ENCODE assay signal across 10 cellular contexts in the genomic region with DNA sequence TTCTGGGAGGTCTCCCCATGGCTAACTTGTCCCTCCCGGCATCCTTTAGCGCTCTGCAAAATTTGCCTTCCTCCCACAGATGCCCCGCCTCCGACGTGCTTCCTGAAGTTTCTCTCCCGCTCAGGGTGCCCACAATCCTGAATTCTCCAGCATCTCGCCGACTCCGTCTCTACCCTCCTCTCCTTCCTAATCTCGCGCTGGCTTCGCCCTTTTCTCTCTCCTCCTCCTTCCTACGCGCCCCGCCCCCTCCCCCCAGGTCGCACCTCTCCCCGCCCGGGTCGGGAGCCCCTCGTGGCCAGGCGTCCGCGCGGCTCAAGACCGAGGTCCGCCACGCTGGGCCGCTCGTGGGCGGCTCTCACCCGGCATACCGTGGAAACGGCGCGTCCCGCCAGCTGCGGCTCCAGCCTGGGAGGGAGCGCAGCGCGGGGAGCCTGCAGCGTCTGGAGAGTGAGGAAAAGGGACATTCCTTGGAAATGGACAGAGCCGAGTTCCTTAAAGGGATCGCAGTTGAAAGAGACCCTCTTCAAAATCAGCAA. TPM values are rescaled to one million over a fixed set of nuclear protein-coding genes. Genes with fewer than 3 reads are reported as not detected.
A peak's percentile ranks its signal among the peaks of the same experiment; 100 is the strongest.
DNase-seq lines count a peak whose midpoint lies in the region; ATAC-seq and TF ChIP-seq lines count a peak whose summit lies in the region.
"Had no signal": no experiment of that assay in that cellular context is flagged by ENCODE, and none has a peak within 500 bp of the region (broad histone marks: within the 10 kb centered on the region; RNA-seq: fewer than 3 reads in every experiment).

No MANE protein-coding gene starts in this region.

- DNase-seq in GM23338 (ENCODE audit: low spot score) (peak; percentile 95), WERI-Rb-1 (peak; percentile 70), HEK293T (ENCODE audit: extremely low spot score) (no peak)
- no peak for DNase-seq in stimulated activated naive CD4-positive, alpha-beta T cell (lab: John Stamatoyannopoulos, UW)
- DNase-seq: anterior cingulate cortex, transverse colon had no signal

- peak overlapping the region; percentile 98 for H2AFZ ChIP-seq in GM23338

- H3K27ac Mint-ChIP-seq in GM23338 = peak overlapping the region; percentile 61; the same call in 1 of the 2 replicates

- TF ChIP-seq CTCF in GM23338 (conservative IDR thresholded peaks at IDR 0.05; ENCODE audit: low read depth in 2 of 2) (no peak), WERI-Rb-1 (IDR thresholded peaks at IDR 0.05; ENCODE audit: low read depth, low read length) (0 out of 2 replicates have a peak, but pooled peaks have one; percentile 15)

- H4K20me1 ChIP-seq in GM23338 (replicated peaks; ENCODE audit: insufficient read depth) = no peaks in the 10 kb centered on the region; the same call in none of the 2 replicates

- H3K9me2 ChIP-seq in GM23338 (ENCODE audit: insufficient read depth) = no peaks in the 10 kb centered on the region

- H3K79me2 ChIP-seq in GM23338 (replicated peaks; ENCODE audit: insufficient read depth) = no peaks in the 10 kb centered on the region

- peaks cover 8% of the 10 kb centered on the region; the same call in 2 of the 3 replicates for H3K9me3 Mint-ChIP-seq in GM23338

- ATAC-seq in GM23338 (peak; percentile 26), GM18520 (IDR thresholded peaks at IDR 0.05; ENCODE audit: unreplicated experiment) (no peak)

- peaks cover 25% of the 10 kb centered on the region for H3F3A ChIP-seq in GM23338 (replicated peaks; ENCODE audit: low read depth)

- H3K9me3 ChIP-seq in WERI-Rb-1 (ENCODE audit: severe bottlenecking) (no peaks in the 10 kb centered on the region), iPS-18a (ENCODE audit: control insufficient read depth, low read depth, low read length) (no peaks in the 10 kb centered on the region), skeletal muscle tissue (ENCODE audit: control insufficient read depth in 3 of 3, low read length in 3 of 3) (no peaks in the 10 kb centered on the region)
- H3K9me3 ChIP-seq: neutrophil, transverse colon had no signal

- peak overlapping the region; percentile 95 for H3K4me3 ChIP-seq in GM23338
- peak overlapping the region; percentile 49 for H3K4me3 ChIP-seq in WERI-Rb-1 (ENCODE audit: low read depth, low read length)
- peak overlapping the region; percentile 84 for H3K4me3 ChIP-seq in iPS-18a (ENCODE audit: low read length)
- H3K4me3 ChIP-seq in skeletal muscle tissue (ENCODE audit: low read length in 3 of 3) = peak overlapping the region; percentile 30 to 41 (median 35)

- peaks cover 55% of the 10 kb centered on the region for H3K4me1 Mint-ChIP-seq in GM23338

- peaks cover 75% of the 10 kb centered on the region for H3K27me3 Mint-ChIP-seq in GM23338 (ENCODE audit: insufficient read depth, low read depth, poor library complexity)

- CTCF ChIA-PET in HEK293T (lab: Yijun Ruan, JAX) = no interaction called here

- H3K27ac ChIP-seq in GM23338 (ENCODE audit: low read depth) (peak overlapping the region; percentile 79), WERI-Rb-1 (no peak overlapping the region), iPS-18a (ENCODE audit: low read length) (no peak overlapping the region), skeletal muscle tissue (ENCODE audit: low read depth, low read length) (no peak overlapping the region)
- H3K27ac ChIP-seq: neutrophil, transverse colon had no signal

- H3K36me3 ChIP-seq in GM23338 (ENCODE audit: insufficient read depth) (no peaks in the 10 kb centered on the region), WERI-Rb-1 (no peaks in the 10 kb centered on the region), iPS-18a (ENCODE audit: control insufficient read depth, low read depth, low read length) (no peaks in the 10 kb centered on the region), skeletal muscle tissue (ENCODE audit: control insufficient read depth in 3 of 3, insufficient read depth in 3 of 3, low read length in 3 of 3) (no peaks in the 10 kb centered on the region)
- H3K36me3 ChIP-seq: neutrophil, transverse colon had no signal

- H3K4me3 Mint-ChIP-seq in GM23338 = peak overlapping the region; percentile 83

- H3K4me1 ChIP-seq in GM23338 (ENCODE audit: insufficient read depth) (peaks cover 55% of the 10 kb centered on the region), iPS-18a (ENCODE audit: control insufficient read depth, low read depth, low read length) (peaks cover 26% of the 10 kb centered on the region), skeletal muscle tissue (ENCODE audit: control insufficient read depth in 3 of 3, insufficient read depth in 3 of 3, low read length in 3 of 3) (peaks cover 0 to 13% (median 8%) of the 10 kb centered on the region in 3 donors)

- H3K27me3 ChIP-seq in GM23338 (ENCODE audit: insufficient read depth) (peaks cover 85% of the 10 kb centered on the region), WERI-Rb-1 (ENCODE audit: insufficient read depth, low read depth, severe bottlenecking) (peaks cover 64% of the 10 kb centered on the region), iPS-18a (ENCODE audit: control insufficient read depth, insufficient read depth, low read length) (peaks cover 72% of the 10 kb centered on the region), skeletal muscle tissue (ENCODE audit: control insufficient read depth in 3 of 3, insufficient read depth in 3 of 3, low read length in 3 of 3) (peaks cover 73 to 78% (median 74%) of the 10 kb centered on the region in 3 donors)

- H3K9ac ChIP-seq in iPS-18a (ENCODE audit: low read length) = peak overlapping the region; percentile 68
- H3K9ac ChIP-seq in skeletal muscle tissue (ENCODE audit: low read depth in 1 of 3, low read length in 3 of 3) = peak overlapping the region in 1 of 3 donors; percentile 8

- POLR2A ChIA-PET in HEK293T (lab: Yijun Ruan, JAX) = no interaction called here

- peaks cover 7% of the 10 kb centered on the region; the same call in 2 of the 3 replicates for H3K36me3 Mint-ChIP-seq in GM23338 (ENCODE audit: low read depth)

- H3K4me2 ChIP-seq in GM23338 = peak overlapping the region; percentile 72

TF ChIP-seq in GM23338, 12 proteins besides CTCF, POLR2A, EP300 and RAD21:
- TF ChIP-seq, protein P1, sequence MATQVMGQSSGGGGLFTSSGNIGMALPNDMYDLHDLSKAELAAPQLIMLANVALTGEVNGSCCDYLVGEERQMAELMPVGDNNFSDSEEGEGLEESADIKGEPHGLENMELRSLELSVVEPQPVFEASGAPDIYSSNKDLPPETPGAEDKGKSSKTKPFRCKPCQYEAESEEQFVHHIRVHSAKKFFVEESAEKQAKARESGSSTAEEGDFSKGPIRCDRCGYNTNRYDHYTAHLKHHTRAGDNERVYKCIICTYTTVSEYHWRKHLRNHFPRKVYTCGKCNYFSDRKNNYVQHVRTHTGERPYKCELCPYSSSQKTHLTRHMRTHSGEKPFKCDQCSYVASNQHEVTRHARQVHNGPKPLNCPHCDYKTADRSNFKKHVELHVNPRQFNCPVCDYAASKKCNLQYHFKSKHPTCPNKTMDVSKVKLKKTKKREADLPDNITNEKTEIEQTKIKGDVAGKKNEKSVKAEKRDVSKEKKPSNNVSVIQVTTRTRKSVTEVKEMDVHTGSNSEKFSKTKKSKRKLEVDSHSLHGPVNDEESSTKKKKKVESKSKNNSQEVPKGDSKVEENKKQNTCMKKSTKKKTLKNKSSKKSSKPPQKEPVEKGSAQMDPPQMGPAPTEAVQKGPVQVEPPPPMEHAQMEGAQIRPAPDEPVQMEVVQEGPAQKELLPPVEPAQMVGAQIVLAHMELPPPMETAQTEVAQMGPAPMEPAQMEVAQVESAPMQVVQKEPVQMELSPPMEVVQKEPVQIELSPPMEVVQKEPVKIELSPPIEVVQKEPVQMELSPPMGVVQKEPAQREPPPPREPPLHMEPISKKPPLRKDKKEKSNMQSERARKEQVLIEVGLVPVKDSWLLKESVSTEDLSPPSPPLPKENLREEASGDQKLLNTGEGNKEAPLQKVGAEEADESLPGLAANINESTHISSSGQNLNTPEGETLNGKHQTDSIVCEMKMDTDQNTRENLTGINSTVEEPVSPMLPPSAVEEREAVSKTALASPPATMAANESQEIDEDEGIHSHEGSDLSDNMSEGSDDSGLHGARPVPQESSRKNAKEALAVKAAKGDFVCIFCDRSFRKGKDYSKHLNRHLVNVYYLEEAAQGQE (IDR thresholded peaks at IDR 0.05; ENCODE audit: unreplicated experiment) = no peak
TF ChIP-seq in GM23338: peak in this region for 0.

TF ChIP-seq in HEK293T, 16 proteins besides CTCF, POLR2A, EP300 and RAD21:
- TF ChIP-seq FOXM1 (IDR thresholded peaks at IDR 0.05; ENCODE audit: borderline replicate concordance) (no peak), LEF1 (IDR thresholded peaks at IDR 0.05; ENCODE audit: borderline replicate concordance) (no peak), TARDBP (IDR thresholded peaks at IDR 0.05) (no peak)

RNA-seq across cellular contexts. Expression of a gene that starts 4.8 kb away (rescaled TPM):
- total RNA-seq in GM23338 (2014; rRNA removed; shearing (Covaris generic)) = 15.8 and 25.3 TPM in 2 replicates
- polyA plus RNA-seq in GM23338 (2016; fragmentation: Nextera tagmentation; extraction: Ambion mirVana) = 13.6 and 14.5 TPM in 2 replicates
- 0.52 TPM for total RNA-seq in skeletal muscle tissue
- total RNA-seq: transverse colon had no signal

Comparison
In these comparisons a context has a peak if more than half of its experiments do, and no peak if none do; other contexts are left out.
1. DNase-seq: peak in GM23338 (single experiment) and WERI-Rb-1 (single experiment); none in HEK293T (single experiment) and stimulated activated naive CD4-positive, alpha-beta T cell (0 of 6).
2. H3K4me3 ChIP-seq: peak in every context shown above with its lines; median percentile 95 in GM23338; 84 in iPS-18a; 49 in WERI-Rb-1; 35 in skeletal muscle tissue.
3. RNA of a gene that starts 4.8 kb away (total RNA-seq): 15.8 to 25.3 TPM in GM23338; 0.52 TPM in skeletal muscle tissue (single experiment); every median in the first group is over 10 times any median in the second.